Comparison of ENCODE assay signal across 1 cellular context in the genomic region with DNA sequence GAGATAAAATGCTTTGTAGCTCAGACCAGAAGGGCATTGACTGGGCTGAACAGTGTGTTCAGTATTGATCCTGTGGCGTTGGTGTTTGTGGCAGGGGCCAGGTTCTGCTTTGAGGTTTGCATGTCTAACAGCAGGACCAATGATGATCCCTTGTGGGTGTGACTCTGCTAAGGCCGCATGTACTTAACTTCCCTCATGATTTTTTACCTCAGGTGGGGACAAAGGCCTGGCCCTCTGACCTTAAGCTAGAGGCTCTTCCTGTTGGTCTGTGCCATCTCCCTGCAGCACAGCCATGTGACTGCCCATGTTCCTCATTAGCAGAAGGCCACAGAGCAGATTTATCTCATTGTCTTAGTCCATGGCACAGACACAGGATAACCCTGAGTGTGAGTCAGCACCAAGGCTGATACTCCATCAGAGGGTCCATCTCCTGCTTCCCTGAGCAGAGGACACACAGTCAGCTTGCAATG.
TF ChIP-seq lines count a peak whose summit lies in the region.

No MANE protein-coding gene starts in this region.

TF ChIP-seq in liver, 16 proteins besides CTCF, POLR2A, EP300 and RAD21:
- peak; percentile 85 for TF ChIP-seq ZBTB33 (IDR thresholded peaks at IDR 0.05)
- TF ChIP-seq HNF4G (IDR thresholded peaks at IDR 0.05) = peak; percentile 42
- TF ChIP-seq FOXA2 (IDR thresholded peaks at IDR 0.05) = peak; percentile 71
- TF ChIP-seq, protein P1, sequence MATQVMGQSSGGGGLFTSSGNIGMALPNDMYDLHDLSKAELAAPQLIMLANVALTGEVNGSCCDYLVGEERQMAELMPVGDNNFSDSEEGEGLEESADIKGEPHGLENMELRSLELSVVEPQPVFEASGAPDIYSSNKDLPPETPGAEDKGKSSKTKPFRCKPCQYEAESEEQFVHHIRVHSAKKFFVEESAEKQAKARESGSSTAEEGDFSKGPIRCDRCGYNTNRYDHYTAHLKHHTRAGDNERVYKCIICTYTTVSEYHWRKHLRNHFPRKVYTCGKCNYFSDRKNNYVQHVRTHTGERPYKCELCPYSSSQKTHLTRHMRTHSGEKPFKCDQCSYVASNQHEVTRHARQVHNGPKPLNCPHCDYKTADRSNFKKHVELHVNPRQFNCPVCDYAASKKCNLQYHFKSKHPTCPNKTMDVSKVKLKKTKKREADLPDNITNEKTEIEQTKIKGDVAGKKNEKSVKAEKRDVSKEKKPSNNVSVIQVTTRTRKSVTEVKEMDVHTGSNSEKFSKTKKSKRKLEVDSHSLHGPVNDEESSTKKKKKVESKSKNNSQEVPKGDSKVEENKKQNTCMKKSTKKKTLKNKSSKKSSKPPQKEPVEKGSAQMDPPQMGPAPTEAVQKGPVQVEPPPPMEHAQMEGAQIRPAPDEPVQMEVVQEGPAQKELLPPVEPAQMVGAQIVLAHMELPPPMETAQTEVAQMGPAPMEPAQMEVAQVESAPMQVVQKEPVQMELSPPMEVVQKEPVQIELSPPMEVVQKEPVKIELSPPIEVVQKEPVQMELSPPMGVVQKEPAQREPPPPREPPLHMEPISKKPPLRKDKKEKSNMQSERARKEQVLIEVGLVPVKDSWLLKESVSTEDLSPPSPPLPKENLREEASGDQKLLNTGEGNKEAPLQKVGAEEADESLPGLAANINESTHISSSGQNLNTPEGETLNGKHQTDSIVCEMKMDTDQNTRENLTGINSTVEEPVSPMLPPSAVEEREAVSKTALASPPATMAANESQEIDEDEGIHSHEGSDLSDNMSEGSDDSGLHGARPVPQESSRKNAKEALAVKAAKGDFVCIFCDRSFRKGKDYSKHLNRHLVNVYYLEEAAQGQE (IDR thresholded peaks at IDR 0.05) = peak; percentile 74
- no peak for TF ChIP-seq TAF1 (conservative IDR thresholded peaks at IDR 0.05)
- TF ChIP-seq NR2F2 (IDR thresholded peaks at IDR 0.05) = peak; percentile 68
- TF ChIP-seq YY1 (IDR thresholded peaks at IDR 0.05) = peak; percentile 92
- TF ChIP-seq EGR1 (IDR thresholded peaks at IDR 0.05; ENCODE audit: low read depth in 2 of 2) = peak in 1 of 2 donors; percentile 60
- peak; percentile 98 for TF ChIP-seq MAX (IDR thresholded peaks at IDR 0.05)
- TF ChIP-seq RXRA (IDR thresholded peaks at IDR 0.05) = peak; percentile 93 to 98
- TF ChIP-seq HNF4A (conservative IDR thresholded peaks at IDR 0.05) = peak; percentile 78 to 94
- TF ChIP-seq ATF3 (IDR thresholded peaks at IDR 0.05) = peak; percentile 37
- TF ChIP-seq JUND (IDR thresholded peaks at IDR 0.05) = peak; percentile 56 to 81
- peak; percentile 82 for TF ChIP-seq SP1 (IDR thresholded peaks at IDR 0.05)
- peak in 1 of 2 donors; percentile 80 for TF ChIP-seq GABPA (IDR thresholded peaks at IDR 0.05 in 1 of 2, conservative IDR thresholded peaks at IDR 0.05 in 1 of 2)
- peak; percentile 88 for TF ChIP-seq FOXA1 (IDR thresholded peaks at IDR 0.05)
